1 cellular context compared by ENCODE assay signal in the genomic region with DNA sequence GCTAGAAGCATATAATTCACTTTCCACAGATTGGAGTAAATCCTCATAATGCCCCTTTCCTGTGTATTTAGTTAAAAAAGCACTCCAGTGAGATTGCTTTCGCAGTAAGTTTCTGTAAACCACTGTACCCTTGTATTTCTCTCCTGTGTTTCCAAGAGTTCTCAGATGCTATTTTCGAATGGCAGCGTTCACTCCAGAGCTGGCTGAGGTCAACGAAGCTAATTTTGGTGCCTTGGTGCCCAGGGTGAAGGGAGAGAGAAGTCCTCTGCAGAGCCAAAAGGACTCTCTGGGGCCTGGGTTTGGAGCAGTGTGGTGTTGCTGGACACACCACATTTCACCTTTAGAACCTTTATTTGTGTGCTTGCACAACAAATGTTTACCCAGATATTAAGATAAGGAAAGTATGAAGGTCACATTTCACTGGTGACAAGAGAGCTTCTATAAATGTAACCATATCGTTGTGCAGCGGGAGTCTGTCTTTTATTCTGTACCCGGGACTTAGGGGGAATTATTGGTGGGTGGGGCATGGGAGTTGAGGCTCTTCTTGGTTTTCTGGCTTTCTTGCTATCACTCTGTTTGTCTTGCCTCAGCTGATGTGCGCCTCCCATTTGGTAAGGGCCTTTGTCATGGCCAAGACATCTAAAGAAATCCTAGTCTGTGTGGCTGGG.
TF ChIP-seq lines count a peak whose summit lies in the region.

No MANE protein-coding gene starts in this region.

TF ChIP-seq in HepG2, 621 proteins besides CTCF, POLR2A, EP300 and RAD21 (continued from another document and continues in another):
- TF ChIP-seq, protein P1, sequence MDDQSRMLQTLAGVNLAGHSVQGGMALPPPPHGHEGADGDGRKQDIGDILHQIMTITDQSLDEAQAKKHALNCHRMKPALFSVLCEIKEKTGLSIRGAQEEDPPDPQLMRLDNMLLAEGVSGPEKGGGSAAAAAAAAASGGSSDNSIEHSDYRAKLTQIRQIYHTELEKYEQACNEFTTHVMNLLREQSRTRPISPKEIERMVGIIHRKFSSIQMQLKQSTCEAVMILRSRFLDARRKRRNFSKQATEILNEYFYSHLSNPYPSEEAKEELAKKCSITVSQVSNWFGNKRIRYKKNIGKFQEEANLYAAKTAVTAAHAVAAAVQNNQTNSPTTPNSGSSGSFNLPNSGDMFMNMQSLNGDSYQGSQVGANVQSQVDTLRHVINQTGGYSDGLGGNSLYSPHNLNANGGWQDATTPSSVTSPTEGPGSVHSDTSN (CRISPR knock-in tag; IDR thresholded peaks at IDR 0.05; ENCODE audit: borderline replicate concordance): no peak
- TF ChIP-seq, protein P2, sequence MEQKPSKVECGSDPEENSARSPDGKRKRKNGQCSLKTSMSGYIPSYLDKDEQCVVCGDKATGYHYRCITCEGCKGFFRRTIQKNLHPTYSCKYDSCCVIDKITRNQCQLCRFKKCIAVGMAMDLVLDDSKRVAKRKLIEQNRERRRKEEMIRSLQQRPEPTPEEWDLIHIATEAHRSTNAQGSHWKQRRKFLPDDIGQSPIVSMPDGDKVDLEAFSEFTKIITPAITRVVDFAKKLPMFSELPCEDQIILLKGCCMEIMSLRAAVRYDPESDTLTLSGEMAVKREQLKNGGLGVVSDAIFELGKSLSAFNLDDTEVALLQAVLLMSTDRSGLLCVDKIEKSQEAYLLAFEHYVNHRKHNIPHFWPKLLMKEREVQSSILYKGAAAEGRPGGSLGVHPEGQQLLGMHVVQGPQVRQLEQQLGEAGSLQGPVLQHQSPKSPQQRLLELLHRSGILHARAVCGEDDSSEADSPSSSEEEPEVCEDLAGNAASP (CRISPR knock-in tag; IDR thresholded peaks at IDR 0.05; ENCODE audit: borderline replicate concordance): peak; percentile 87; the same call in 1 of the 2 replicates
- TF ChIP-seq ZNF296 (CRISPR knock-in tag; conservative IDR thresholded peaks at IDR 0.05): peak; percentile 60; the same call in 1 of the 2 replicates
- TF ChIP-seq, protein P3, sequence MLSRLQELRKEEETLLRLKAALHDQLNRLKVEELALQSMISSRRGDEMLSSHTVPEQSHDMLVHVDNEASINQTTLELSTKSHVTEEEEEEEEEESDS (CRISPR knock-in tag; IDR thresholded peaks at IDR 0.05; ENCODE audit: borderline replicate concordance): 0 out of 2 replicates have a peak, but pooled peaks have one; percentile 49
- TF ChIP-seq SALL2 (CRISPR knock-in tag; IDR thresholded peaks at IDR 0.05): no peak
- TF ChIP-seq, protein P4, sequence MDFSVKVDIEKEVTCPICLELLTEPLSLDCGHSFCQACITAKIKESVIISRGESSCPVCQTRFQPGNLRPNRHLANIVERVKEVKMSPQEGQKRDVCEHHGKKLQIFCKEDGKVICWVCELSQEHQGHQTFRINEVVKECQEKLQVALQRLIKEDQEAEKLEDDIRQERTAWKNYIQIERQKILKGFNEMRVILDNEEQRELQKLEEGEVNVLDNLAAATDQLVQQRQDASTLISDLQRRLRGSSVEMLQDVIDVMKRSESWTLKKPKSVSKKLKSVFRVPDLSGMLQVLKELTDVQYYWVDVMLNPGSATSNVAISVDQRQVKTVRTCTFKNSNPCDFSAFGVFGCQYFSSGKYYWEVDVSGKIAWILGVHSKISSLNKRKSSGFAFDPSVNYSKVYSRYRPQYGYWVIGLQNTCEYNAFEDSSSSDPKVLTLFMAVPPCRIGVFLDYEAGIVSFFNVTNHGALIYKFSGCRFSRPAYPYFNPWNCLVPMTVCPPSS (IDR thresholded peaks at IDR 0.05): no peak
- peak; percentile 76; the same call in 1 of the 2 replicates for TF ChIP-seq TBX2 (CRISPR knock-in tag; IDR thresholded peaks at IDR 0.05; ENCODE audit: borderline replicate concordance)
- TF ChIP-seq KDM5A (IDR thresholded peaks at IDR 0.05; ENCODE audit: borderline replicate concordance, low read length): no peak
- no peak for TF ChIP-seq ZNF468 (CRISPR knock-in tag; IDR thresholded peaks at IDR 0.05)
- no peak; the same call in 1 of the 2 replicates for TF ChIP-seq ZNF878 (CRISPR knock-in tag; IDR thresholded peaks at IDR 0.05)
- TF ChIP-seq, protein P5, sequence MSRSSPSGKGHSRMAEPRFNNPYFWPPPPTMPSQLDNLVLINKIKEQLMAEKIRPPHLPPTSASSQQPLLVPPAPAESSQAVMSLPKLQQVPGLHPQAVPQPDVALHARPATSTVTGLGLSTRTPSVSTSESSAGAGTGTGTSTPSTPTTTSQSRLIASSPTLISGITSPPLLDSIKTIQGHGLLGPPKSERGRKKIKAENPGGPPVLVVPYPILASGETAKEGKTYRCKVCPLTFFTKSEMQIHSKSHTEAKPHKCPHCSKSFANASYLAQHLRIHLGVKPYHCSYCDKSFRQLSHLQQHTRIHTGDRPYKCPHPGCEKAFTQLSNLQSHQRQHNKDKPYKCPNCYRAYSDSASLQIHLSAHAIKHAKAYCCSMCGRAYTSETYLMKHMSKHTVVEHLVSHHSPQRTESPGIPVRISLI (CRISPR knock-in tag; IDR thresholded peaks at IDR 0.05; ENCODE audit: borderline replicate concordance): no peak; the same call in 1 of the 2 replicates
- TF ChIP-seq, protein P6, sequence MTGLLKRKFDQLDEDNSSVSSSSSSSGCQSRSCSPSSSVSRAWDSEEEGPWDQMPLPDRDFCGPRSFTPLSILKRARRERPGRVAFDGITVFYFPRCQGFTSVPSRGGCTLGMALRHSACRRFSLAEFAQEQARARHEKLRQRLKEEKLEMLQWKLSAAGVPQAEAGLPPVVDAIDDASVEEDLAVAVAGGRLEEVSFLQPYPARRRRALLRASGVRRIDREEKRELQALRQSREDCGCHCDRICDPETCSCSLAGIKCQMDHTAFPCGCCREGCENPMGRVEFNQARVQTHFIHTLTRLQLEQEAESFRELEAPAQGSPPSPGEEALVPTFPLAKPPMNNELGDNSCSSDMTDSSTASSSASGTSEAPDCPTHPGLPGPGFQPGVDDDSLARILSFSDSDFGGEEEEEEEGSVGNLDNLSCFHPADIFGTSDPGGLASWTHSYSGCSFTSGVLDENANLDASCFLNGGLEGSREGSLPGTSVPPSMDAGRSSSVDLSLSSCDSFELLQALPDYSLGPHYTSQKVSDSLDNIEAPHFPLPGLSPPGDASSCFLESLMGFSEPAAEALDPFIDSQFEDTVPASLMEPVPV (CRISPR knock-in tag; IDR thresholded peaks at IDR 0.05): no peak
- TF ChIP-seq ZBTB7A (CRISPR knock-in tag; IDR thresholded peaks at IDR 0.05): no peak
- no peak for TF ChIP-seq JDP2 (CRISPR knock-in tag; IDR thresholded peaks at IDR 0.05; ENCODE audit: borderline replicate concordance)
- TF ChIP-seq FOXO1 (CRISPR knock-in tag; IDR thresholded peaks at IDR 0.05): peak; percentile 96
- peak; percentile 87 for TF ChIP-seq FOSL2 (CRISPR knock-in tag; IDR thresholded peaks at IDR 0.05)
- TF ChIP-seq, protein P7, sequence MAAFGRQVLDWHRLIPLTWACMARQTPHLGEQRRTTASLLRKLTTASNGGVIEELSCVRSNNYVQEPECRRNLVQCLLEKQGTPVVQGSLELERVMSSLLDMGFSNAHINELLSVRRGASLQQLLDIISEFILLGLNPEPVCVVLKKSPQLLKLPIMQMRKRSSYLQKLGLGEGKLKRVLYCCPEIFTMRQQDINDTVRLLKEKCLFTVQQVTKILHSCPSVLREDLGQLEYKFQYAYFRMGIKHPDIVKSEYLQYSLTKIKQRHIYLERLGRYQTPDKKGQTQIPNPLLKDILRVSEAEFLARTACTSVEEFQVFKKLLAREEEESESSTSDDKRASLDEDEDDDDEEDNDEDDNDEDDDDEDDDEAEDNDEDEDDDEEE (CRISPR knock-in tag; IDR thresholded peaks at IDR 0.05): no peak
- peak; percentile 93 for TF ChIP-seq SAP130 (CRISPR knock-in tag; IDR thresholded peaks at IDR 0.05; ENCODE audit: low read depth)
- TF ChIP-seq NBN (conservative IDR thresholded peaks at IDR 0.05): no peak
- TF ChIP-seq, protein P8, sequence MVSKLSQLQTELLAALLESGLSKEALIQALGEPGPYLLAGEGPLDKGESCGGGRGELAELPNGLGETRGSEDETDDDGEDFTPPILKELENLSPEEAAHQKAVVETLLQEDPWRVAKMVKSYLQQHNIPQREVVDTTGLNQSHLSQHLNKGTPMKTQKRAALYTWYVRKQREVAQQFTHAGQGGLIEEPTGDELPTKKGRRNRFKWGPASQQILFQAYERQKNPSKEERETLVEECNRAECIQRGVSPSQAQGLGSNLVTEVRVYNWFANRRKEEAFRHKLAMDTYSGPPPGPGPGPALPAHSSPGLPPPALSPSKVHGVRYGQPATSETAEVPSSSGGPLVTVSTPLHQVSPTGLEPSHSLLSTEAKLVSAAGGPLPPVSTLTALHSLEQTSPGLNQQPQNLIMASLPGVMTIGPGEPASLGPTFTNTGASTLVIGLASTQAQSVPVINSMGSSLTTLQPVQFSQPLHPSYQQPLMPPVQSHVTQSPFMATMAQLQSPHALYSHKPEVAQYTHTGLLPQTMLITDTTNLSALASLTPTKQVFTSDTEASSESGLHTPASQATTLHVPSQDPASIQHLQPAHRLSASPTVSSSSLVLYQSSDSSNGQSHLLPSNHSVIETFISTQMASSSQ (IDR thresholded peaks at IDR 0.05; ENCODE audit: low read depth): peak; percentile 60
- TF ChIP-seq, protein P8 (CRISPR knock-in tag; IDR thresholded peaks at IDR 0.05; ENCODE audit: borderline replicate concordance): peak; percentile 74; the same call in 1 of the 2 replicates
- TF ChIP-seq KAT8 (CRISPR knock-in tag; IDR thresholded peaks at IDR 0.05): peak; percentile 84
- TF ChIP-seq ZNF256 (CRISPR knock-in tag; conservative IDR thresholded peaks at IDR 0.05): 0 out of 2 replicates have a peak, but pooled peaks have one; percentile 44
- no peak for TF ChIP-seq ZBTB8A (CRISPR knock-in tag; IDR thresholded peaks at IDR 0.05; ENCODE audit: borderline replicate concordance, low read depth)
- TF ChIP-seq, protein P9, sequence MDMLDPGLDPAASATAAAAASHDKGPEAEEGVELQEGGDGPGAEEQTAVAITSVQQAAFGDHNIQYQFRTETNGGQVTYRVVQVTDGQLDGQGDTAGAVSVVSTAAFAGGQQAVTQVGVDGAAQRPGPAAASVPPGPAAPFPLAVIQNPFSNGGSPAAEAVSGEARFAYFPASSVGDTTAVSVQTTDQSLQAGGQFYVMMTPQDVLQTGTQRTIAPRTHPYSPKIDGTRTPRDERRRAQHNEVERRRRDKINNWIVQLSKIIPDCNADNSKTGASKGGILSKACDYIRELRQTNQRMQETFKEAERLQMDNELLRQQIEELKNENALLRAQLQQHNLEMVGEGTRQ (IDR thresholded peaks at IDR 0.05; ENCODE audit: low read depth, low read length): no peak
- TF ChIP-seq, protein P9 (CRISPR knock-in tag; IDR thresholded peaks at IDR 0.05; ENCODE audit: borderline replicate concordance): no peak
- TF ChIP-seq ZFP62 (CRISPR knock-in tag; IDR thresholded peaks at IDR 0.05): no peak
- TF ChIP-seq, protein P10, sequence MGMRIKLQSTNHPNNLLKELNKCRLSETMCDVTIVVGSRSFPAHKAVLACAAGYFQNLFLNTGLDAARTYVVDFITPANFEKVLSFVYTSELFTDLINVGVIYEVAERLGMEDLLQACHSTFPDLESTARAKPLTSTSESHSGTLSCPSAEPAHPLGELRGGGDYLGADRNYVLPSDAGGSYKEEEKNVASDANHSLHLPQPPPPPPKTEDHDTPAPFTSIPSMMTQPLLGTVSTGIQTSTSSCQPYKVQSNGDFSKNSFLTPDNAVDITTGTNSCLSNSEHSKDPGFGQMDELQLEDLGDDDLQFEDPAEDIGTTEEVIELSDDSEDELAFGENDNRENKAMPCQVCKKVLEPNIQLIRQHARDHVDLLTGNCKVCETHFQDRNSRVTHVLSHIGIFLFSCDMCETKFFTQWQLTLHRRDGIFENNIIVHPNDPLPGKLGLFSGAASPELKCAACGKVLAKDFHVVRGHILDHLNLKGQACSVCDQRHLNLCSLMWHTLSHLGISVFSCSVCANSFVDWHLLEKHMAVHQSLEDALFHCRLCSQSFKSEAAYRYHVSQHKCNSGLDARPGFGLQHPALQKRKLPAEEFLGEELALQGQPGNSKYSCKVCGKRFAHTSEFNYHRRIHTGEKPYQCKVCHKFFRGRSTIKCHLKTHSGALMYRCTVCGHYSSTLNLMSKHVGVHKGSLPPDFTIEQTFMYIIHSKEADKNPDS (CRISPR knock-in tag; IDR thresholded peaks at IDR 0.05): peak; percentile 99
- TF ChIP-seq MED1 (CRISPR knock-in tag; IDR thresholded peaks at IDR 0.05): peak; percentile 96
- TF ChIP-seq ZSCAN30 (CRISPR knock-in tag; IDR thresholded peaks at IDR 0.05): no peak
- TF ChIP-seq, protein P11, sequence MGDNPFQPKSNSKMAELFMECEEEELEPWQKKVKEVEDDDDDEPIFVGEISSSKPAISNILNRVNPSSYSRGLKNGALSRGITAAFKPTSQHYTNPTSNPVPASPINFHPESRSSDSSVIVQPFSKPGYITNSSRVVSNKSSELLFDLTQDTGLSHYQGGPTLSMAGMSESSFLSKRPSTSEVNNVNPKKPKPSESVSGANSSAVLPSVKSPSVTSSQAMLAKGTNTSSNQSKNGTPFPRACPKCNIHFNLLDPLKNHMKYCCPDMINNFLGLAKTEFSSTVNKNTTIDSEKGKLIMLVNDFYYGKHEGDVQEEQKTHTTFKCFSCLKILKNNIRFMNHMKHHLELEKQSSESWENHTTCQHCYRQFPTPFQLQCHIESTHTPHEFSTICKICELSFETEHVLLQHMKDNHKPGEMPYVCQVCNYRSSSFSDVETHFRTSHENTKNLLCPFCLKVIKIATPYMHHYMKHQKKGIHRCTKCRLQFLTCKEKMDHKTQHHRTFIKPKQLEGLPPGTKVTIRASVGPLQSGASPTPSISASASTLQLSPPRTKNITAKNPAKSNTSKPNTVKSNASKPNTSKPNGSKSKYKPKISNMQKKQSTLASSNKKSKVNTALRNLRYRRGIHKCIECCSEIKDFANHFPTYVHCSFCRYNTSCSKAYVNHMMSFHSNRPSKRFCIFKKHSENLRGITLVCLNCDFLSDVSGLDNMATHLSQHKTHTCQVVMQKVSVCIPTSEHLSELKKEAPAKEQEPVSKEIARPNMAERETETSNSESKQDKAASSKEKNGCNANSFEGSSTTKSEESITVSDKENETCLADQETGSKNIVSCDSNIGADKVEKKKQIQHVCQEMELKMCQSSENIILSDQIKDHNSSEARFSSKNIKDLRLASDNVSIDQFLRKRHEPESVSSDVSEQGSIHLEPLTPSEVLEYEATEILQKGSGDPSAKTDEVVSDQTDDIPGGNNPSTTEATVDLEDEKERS (CRISPR knock-in tag; IDR thresholded peaks at IDR 0.05): peak; percentile 74; the same call in 1 of the 2 replicates
- TF ChIP-seq ZNF460 (CRISPR knock-in tag; IDR thresholded peaks at IDR 0.05; ENCODE audit: borderline replicate concordance): no peak
